ENCODE assay signal across 10 cellular contexts in the genomic region with DNA sequence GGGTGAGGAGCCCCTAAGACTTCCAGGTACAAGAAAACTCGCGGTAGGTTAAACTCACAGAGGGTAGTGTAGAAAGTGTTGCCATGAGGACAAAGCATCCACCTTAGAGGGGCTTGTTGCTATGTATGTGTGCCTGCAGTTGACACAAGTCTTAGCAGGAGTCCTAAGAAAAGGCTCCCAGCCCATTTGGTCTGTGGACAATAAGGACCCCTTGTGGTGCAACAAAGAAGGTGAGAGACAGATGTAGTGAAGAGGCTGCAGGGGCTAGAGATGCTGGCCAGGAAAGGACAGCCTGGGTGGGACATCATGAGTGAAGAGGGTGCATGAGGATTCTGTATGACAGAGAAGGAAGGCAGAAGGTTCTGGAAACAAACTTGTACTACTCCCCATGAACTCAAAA. TPM values are rescaled to one million over a fixed set of nuclear protein-coding genes. Genes with fewer than 3 reads are reported as not detected.
DNase-seq lines count a peak whose midpoint lies in the region; ATAC-seq and TF ChIP-seq lines count a peak whose summit lies in the region.
"Had no signal": no experiment of that assay in that cellular context is flagged by ENCODE, and none has a peak within 500 bp of the region (broad histone marks: within the 10 kb centered on the region; RNA-seq: fewer than 3 reads in every experiment).

No MANE protein-coding gene starts in this region.

- intact Hi-C loops in colonic mucosa (cut with DNase I), result loop anchor here (5.0 kb wide), 2 partner anchors 104 to 174 kb away; no protein-coding TSS in a partner anchor

- H3K4me1 ChIP-seq in colonic mucosa, result no peaks in the 10 kb centered on the region

- H3K4me1 Mint-ChIP-seq in HFFc6 (ENCODE audit: low read depth), result peaks cover 10% of the 10 kb centered on the region
- peaks cover 29% of the 10 kb centered on the region for H3K4me1 Mint-ChIP-seq in central memory CD8-positive, alpha-beta T cell
- H3K4me1 Mint-ChIP-seq in naive thymus-derived CD8-positive, alpha-beta T cell, result peaks cover 22 to 47% (median 41%) of the 10 kb centered on the region in 4 donors

- H3K27ac Mint-ChIP-seq in HFFc6, result no peak overlapping the region
- H3K27ac Mint-ChIP-seq in central memory CD8-positive, alpha-beta T cell (ENCODE audit: low read depth), result peak overlapping the region; percentile 63
- peak overlapping the region in 9 of 10 donors; percentile 26 to 82 (median 72) for H3K27ac Mint-ChIP-seq in naive thymus-derived CD8-positive, alpha-beta T cell

- ATAC-seq in central memory CD8-positive, alpha-beta T cell (replicated peaks; ENCODE audit: extremely low read depth, poor library complexity, severe bottlenecking), result peak; percentile 75
- ATAC-seq in naive thymus-derived CD8-positive, alpha-beta T cell, result peak; percentile 88 to 97
- no peak for ATAC-seq in GM18867 (IDR thresholded peaks at IDR 0.05; ENCODE audit: unreplicated experiment)

- H3K27me3 Mint-ChIP-seq in HFFc6 (ENCODE audit: insufficient read depth), result peaks cover 5% of the 10 kb centered on the region
- H3K27me3 Mint-ChIP-seq in central memory CD8-positive, alpha-beta T cell, result no peaks in the 10 kb centered on the region
- H3K27me3 Mint-ChIP-seq in naive thymus-derived CD8-positive, alpha-beta T cell, result no peaks in the 10 kb centered on the region

- H3K27me3 ChIP-seq in colonic mucosa, result no peaks in the 10 kb centered on the region

- H3K9ac ChIP-seq in colonic mucosa (ENCODE audit: low read depth in 2 of 2, low read length in 2 of 2), result no peak overlapping the region

- no peaks in the 10 kb centered on the region for H3K36me3 ChIP-seq in colonic mucosa

- H3K4me3 ChIP-seq in colonic mucosa, result no peak overlapping the region

- TF ChIP-seq CTCF in HFFc6 (IDR thresholded peaks at IDR 0.05) (peak; percentile 74), colonic mucosa (IDR thresholded peaks at IDR 0.05) (no peak)

- peaks cover 11% of the 10 kb centered on the region; the same call in 1 of the 2 replicates for H3K9me3 Mint-ChIP-seq in HFFc6
- no peaks in the 10 kb centered on the region for H3K9me3 Mint-ChIP-seq in central memory CD8-positive, alpha-beta T cell
- peaks cover 0 to 15% (median 2%) of the 10 kb centered on the region in 9 donors for H3K9me3 Mint-ChIP-seq in naive thymus-derived CD8-positive, alpha-beta T cell

- DNase-seq in DMS 273 (lab: John Stamatoyannopoulos, UW; ENCODE audit: unreplicated experiment) (peak; percentile 64), DMS 273 treated with DMSO at 0.1 percent for 48 hours (lab: John Stamatoyannopoulos, UW) (no peak), HFFc6 (peak; percentile 35), RPMI8226 (peak; percentile 63), colonic mucosa (no peak)
- peak in 1 of 2 donors; percentile 42 for DNase-seq in central memory CD8-positive, alpha-beta T cell (ENCODE audit: low spot score in 2 of 2)
- DNase-seq in naive thymus-derived CD8-positive, alpha-beta T cell, result peak in 9 of 10 donors; percentile 33 to 82 (median 64)

- no peak overlapping the region for H3K4me3 Mint-ChIP-seq in HFFc6
- H3K4me3 Mint-ChIP-seq in central memory CD8-positive, alpha-beta T cell, result no peak overlapping the region
- no peak overlapping the region for H3K4me3 Mint-ChIP-seq in naive thymus-derived CD8-positive, alpha-beta T cell

- no peaks in the 10 kb centered on the region for H3K9me3 ChIP-seq in colonic mucosa

- H3K36me3 Mint-ChIP-seq in HFFc6 (ENCODE audit: low read depth), result peaks cover 8% of the 10 kb centered on the region
- H3K36me3 Mint-ChIP-seq in central memory CD8-positive, alpha-beta T cell (ENCODE audit: insufficient read depth), result peaks cover 2% of the 10 kb centered on the region
- peaks cover 0 to 7% (median 0%) of the 10 kb centered on the region in 3 donors for H3K36me3 Mint-ChIP-seq in naive thymus-derived CD8-positive, alpha-beta T cell

- POLR2A ChIA-PET in naive thymus-derived CD8-positive, alpha-beta T cell (lab: Charles Lee), result interaction anchor here (0.6 to 7.1 kb wide), 8 partner anchors 16 to 106 kb away, joined by 3 to 65 read pairs (median 4); no protein-coding TSS in a partner anchor

- H3K27ac ChIP-seq in colonic mucosa, result no peak overlapping the region
- H3K27ac ChIP-seq: 22Rv1 had no signal

RNA-seq across cellular contexts. Expression of gene IL10, which starts 36.3 kb away (rescaled TPM):
- total RNA-seq in HFFc6 (2021; fragmentation: NEBNext Ultra II Directional; extraction: Animal tissue kit (Norgen Biotek cat#: 25700)), result not detected
- not detected for total RNA-seq in naive thymus-derived CD8-positive, alpha-beta T cell
- polyA plus RNA-seq in naive thymus-derived CD8-positive, alpha-beta T cell, result not detected
- under 1 TPM; 0.17 to 0.29 TPM for total RNA-seq in colonic mucosa

RNA-seq across cellular contexts. Expression of gene IL19, which starts 38.0 kb away (rescaled TPM):
- not detected for total RNA-seq in HFFc6 (2021; fragmentation: NEBNext Ultra II Directional; extraction: Animal tissue kit (Norgen Biotek cat#: 25700))
- not detected for total RNA-seq in naive thymus-derived CD8-positive, alpha-beta T cell
- not detected for polyA plus RNA-seq in naive thymus-derived CD8-positive, alpha-beta T cell
- under 1 TPM in 1 of 2 donors, not detected in 1; 0.40 TPM for total RNA-seq in colonic mucosa
- total RNA-seq: activated CD8-positive, alpha-beta memory T cell treated with anti-CD3 and anti-CD28 coated beads for 36 hours had no signal

RNA-seq across cellular contexts. Expression of gene IL20, which starts 56.8 kb away (rescaled TPM):
- total RNA-seq in HFFc6 (2021; fragmentation: NEBNext Ultra II Directional; extraction: Animal tissue kit (Norgen Biotek cat#: 25700)), result not detected
- total RNA-seq in naive thymus-derived CD8-positive, alpha-beta T cell, result not detected
- polyA plus RNA-seq in naive thymus-derived CD8-positive, alpha-beta T cell, result not detected
- total RNA-seq in colonic mucosa, result not detected
- total RNA-seq: activated CD8-positive, alpha-beta memory T cell treated with anti-CD3 and anti-CD28 coated beads for 36 hours had no signal

Comparison
In these comparisons a context has a peak if more than half of its experiments do, and no peak if none do; other contexts are left out.
1. DNase-seq: peak in DMS 273 (single experiment), HFFc6 (single experiment), RPMI8226 (single experiment) and naive thymus-derived CD8-positive, alpha-beta T cell (9 of 10); none in DMS 273 treated with DMSO at 0.1 percent for 48 hours (single experiment) and colonic mucosa (single experiment).